Comparison of ENCODE assay signal across 8 cellular contexts in genomic region chr4:176320976-176321361, GRCh38. TPM values are rescaled to one million over a fixed set of nuclear protein-coding genes. Genes with fewer than 3 reads are reported as not detected.
DNase-seq lines count a peak whose midpoint lies in the region; TF ChIP-seq lines count a peak whose summit lies in the region.

No MANE protein-coding gene starts in this region.

- no peak overlapping the region for H2AK5ac ChIP-seq in mesenchymal stem cell (ENCODE audit: low read length, severe bottlenecking)

- peaks cover 14% of the 10 kb centered on the region for H3K4me1 ChIP-seq in HUES64 (ENCODE audit: insufficient read depth, low read length)
- H3K4me1 ChIP-seq in mesenchymal stem cell (ENCODE audit: control insufficient read depth, insufficient read depth, low read depth, low read length), result no peaks in the 10 kb centered on the region

- intact Hi-C loops in posterior vena cava (cut with DNase I), result no loop called here

- no peak overlapping the region for H2BK15ac ChIP-seq in mesenchymal stem cell (ENCODE audit: low read depth, poor library complexity, severe bottlenecking)

- H3K36me3 ChIP-seq in HUES64 (ENCODE audit: insufficient read depth, low read length), result no peaks in the 10 kb centered on the region
- no peaks in the 10 kb centered on the region for H3K36me3 ChIP-seq in mesenchymal stem cell (ENCODE audit: control insufficient read depth in 1 of 2, insufficient read depth in 2 of 2, low read depth in 1 of 2, low read length in 2 of 2)

- no peak overlapping the region for H3K23ac ChIP-seq in mesenchymal stem cell (ENCODE audit: low read length in 2 of 2)

- peak overlapping the region; percentile 77 for H3K4me2 ChIP-seq in mesenchymal stem cell (ENCODE audit: low read length, poor library complexity, severe bottlenecking)

- H3K27ac ChIP-seq in HUES64 (ENCODE audit: low read depth, low read length) (no peak overlapping the region), mesenchymal stem cell (ENCODE audit: low read length, poor library complexity, severe bottlenecking) (peak overlapping the region; percentile 92)

- no peak overlapping the region for H3K14ac ChIP-seq in mesenchymal stem cell (ENCODE audit: low read length in 2 of 2)

- peaks cover 2% of the 10 kb centered on the region for H3K79me1 ChIP-seq in mesenchymal stem cell (replicated peaks; ENCODE audit: low read length, poor library complexity, severe bottlenecking)

- peak overlapping the region; percentile 79 to 98 (median 90) for H3K27ac Mint-ChIP-seq in brain

- H3K36me3 Mint-ChIP-seq in brain, result peaks cover 6% of the 10 kb centered on the region

- no peak overlapping the region for H2BK120ac ChIP-seq in mesenchymal stem cell (ENCODE audit: low read depth, low read length)

- H2BK12ac ChIP-seq in mesenchymal stem cell (ENCODE audit: low read length in 2 of 2), result no peak overlapping the region

- peak overlapping the region; percentile 92 to 99 (median 95) for H3K4me3 Mint-ChIP-seq in brain

- H3K27me3 ChIP-seq in HUES64 (ENCODE audit: insufficient read depth, low read length), result no peaks in the 10 kb centered on the region
- no peaks in the 10 kb centered on the region for H3K27me3 ChIP-seq in mesenchymal stem cell (ENCODE audit: control insufficient read depth in 1 of 2, insufficient read depth in 1 of 2, low read length in 2 of 2)

- peaks cover 12% of the 10 kb centered on the region for H3K27me3 Mint-ChIP-seq in brain

- H3K4me1 Mint-ChIP-seq in brain, result peaks cover 57% of the 10 kb centered on the region

- no peak overlapping the region for H3K18ac ChIP-seq in mesenchymal stem cell (ENCODE audit: low read depth in 1 of 2, low read length in 2 of 2)

- H4K8ac ChIP-seq in mesenchymal stem cell (ENCODE audit: low read length), result no peak overlapping the region

- H4K91ac ChIP-seq in mesenchymal stem cell (ENCODE audit: low read length), result no peak overlapping the region

- TF ChIP-seq CTCF in AG09309 (IDR thresholded peaks at IDR 0.05; ENCODE audit: control insufficient read depth, insufficient read depth, low read depth, low read length, missing control alignments), result no peak
- no peak for TF ChIP-seq CTCF in brain (conservative IDR thresholded peaks at IDR 0.05)

- DNase-seq in AG09309 (ENCODE audit: low read depth) (no peak), mesenchymal stem cell (peak; percentile 34), posterior vena cava (ENCODE audit: low spot score) (no peak), amygdala (lab: John Stamatoyannopoulos, UW) (no peak), NCI-H510A treated with DMSO at 0.1 percent for 48 hours (lab: John Stamatoyannopoulos, UW) (no peak), NCI-H2227 treated with DMSO at 0.1 percent for 48 hours (lab: John Stamatoyannopoulos, UW) (no peak)

- 7% methylated on average over 6 of the region's 6 CpGs for WGBS in HUES64
- WGBS in mesenchymal stem cell, result 4% methylated on average over 4 of the region's 6 CpGs

- no peaks in the 10 kb centered on the region for H3K9me3 Mint-ChIP-seq in brain

- H3K4me3 ChIP-seq in AG09309 (ENCODE audit: control insufficient read depth, low read depth, low read length), result peak overlapping the region; percentile 65
- peak overlapping the region; percentile 99 for H3K4me3 ChIP-seq in HUES64 (ENCODE audit: low read length)
- H3K4me3 ChIP-seq in mesenchymal stem cell (ENCODE audit: insufficient read depth in 1 of 2, low read depth in 1 of 2, low read length in 2 of 2), result peak overlapping the region in 1 of 2 experiments; percentile 94

- no peak overlapping the region for H2BK5ac ChIP-seq in mesenchymal stem cell (ENCODE audit: low read depth, low read length, poor library complexity, severe bottlenecking)

- H3K4ac ChIP-seq in mesenchymal stem cell (ENCODE audit: low read depth in 1 of 2, low read length in 2 of 2), result no peak overlapping the region

- H3K9ac ChIP-seq in HUES64 (ENCODE audit: low read depth, low read length) (peak overlapping the region; percentile 91; the same call in 1 of the 2 replicates), mesenchymal stem cell (ENCODE audit: low read length) (peak overlapping the region; percentile 99)

- no peak overlapping the region for H2AFZ ChIP-seq in mesenchymal stem cell (ENCODE audit: low read depth, low read length)

- H3K9me3 ChIP-seq in HUES64 (ENCODE audit: insufficient read depth, low read depth, low read length) (no peaks in the 10 kb centered on the region), mesenchymal stem cell (ENCODE audit: control insufficient read depth, low read length) (no peaks in the 10 kb centered on the region)

RNA-seq across cellular contexts. Expression of gene SPCS3, which starts 1.2 kb away (rescaled TPM):
- polyA plus RNA-seq in HUES64 (2013, experiment 1 of 2), result 45.2 TPM
- 55.4 TPM for polyA plus RNA-seq in HUES64 (2013, experiment 2 of 2)
- 8.5 TPM for polyA plus RNA-seq in brain (ENCODE audit: insufficient read depth, low read depth, low replicate concordance)
- 77.8 TPM for polyA plus RNA-seq in mesenchymal stem cell (2013, experiment 1 of 2)
- 81.6 TPM for polyA plus RNA-seq in mesenchymal stem cell (2013, experiment 2 of 2)
- 100 to 1,000 TPM; 127 to 184 TPM for total RNA-seq in posterior vena cava

RNA-seq across cellular contexts. Expression of gene ASB5, which starts 51.9 kb away (rescaled TPM):
- 0.25 TPM for polyA plus RNA-seq in HUES64 (2013, experiment 1 of 2)
- 0.44 TPM for polyA plus RNA-seq in HUES64 (2013, experiment 2 of 2)
- not detected for polyA plus RNA-seq in brain (ENCODE audit: insufficient read depth, low read depth, low replicate concordance)
- 0.03 TPM for polyA plus RNA-seq in mesenchymal stem cell (2013, experiment 1 of 2)
- 0.01 TPM for polyA plus RNA-seq in mesenchymal stem cell (2013, experiment 2 of 2)
- total RNA-seq in posterior vena cava, result 1 to 10 TPM in 1 of 2 donors, under 1 TPM in 1; 0.46 to 2.5 TPM
